ENCODE assay signal across 10 cellular contexts in the genomic region with DNA sequence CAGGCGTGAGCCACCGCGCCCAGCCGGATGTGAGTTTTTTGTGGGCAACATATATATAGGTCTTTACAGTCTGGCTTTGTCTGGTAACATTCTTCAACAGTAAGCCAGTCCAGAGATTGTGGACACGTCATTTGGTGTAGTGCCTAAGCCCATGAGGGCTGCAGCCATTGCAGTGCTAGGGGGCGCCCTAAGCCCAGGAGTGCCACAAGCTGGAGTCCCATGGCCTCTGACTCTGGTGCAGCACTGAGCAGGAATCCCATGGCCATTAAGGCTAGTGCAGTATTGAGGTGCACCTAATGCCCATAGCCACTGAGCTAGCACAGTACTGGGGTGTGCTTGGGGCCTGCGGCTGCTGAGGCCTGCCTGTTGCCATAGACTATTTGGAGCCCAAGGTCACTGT.
DNase-seq lines count a peak whose midpoint lies in the region; ATAC-seq and TF ChIP-seq lines count a peak whose summit lies in the region.
"Had no signal": no experiment of that assay in that cellular context is flagged by ENCODE, and none has a peak within 500 bp of the region (broad histone marks: within the 10 kb centered on the region; RNA-seq: fewer than 3 reads in every experiment).

No MANE protein-coding gene starts in this region.

- H3K9me3 ChIP-seq in WERI-Rb-1 (ENCODE audit: severe bottlenecking) = no peaks in the 10 kb centered on the region
- H3K9me3 ChIP-seq: pancreas had no signal

- no peaks in the 10 kb centered on the region for H3K4me1 Mint-ChIP-seq in activated CD8-positive, alpha-beta T cell treated with anti-CD3 and anti-CD28 coated beads for 36 hours (ENCODE audit: low read depth)
- H3K4me1 Mint-ChIP-seq in activated CD8-positive, alpha-beta T cell treated with anti-CD3 and anti-CD28 coated beads, Interleukin-2, amount 10 ng/mL, durations not matched to agents 7 days and 5 days (ENCODE audit: low read depth) = no peaks in the 10 kb centered on the region
- no peaks in the 10 kb centered on the region for H3K4me1 Mint-ChIP-seq in nephron progenitor cell
- H3K4me1 Mint-ChIP-seq: mesothelial cell of epicardium had no signal

- no peaks in the 10 kb centered on the region for H3K27me3 ChIP-seq in WERI-Rb-1 (ENCODE audit: insufficient read depth, low read depth, severe bottlenecking)

- H3K27me3 Mint-ChIP-seq in activated CD8-positive, alpha-beta T cell treated with anti-CD3 and anti-CD28 coated beads for 36 hours = no peaks in the 10 kb centered on the region
- H3K27me3 Mint-ChIP-seq in activated CD8-positive, alpha-beta T cell treated with anti-CD3 and anti-CD28 coated beads, Interleukin-2, amount 10 ng/mL, durations not matched to agents 7 days and 5 days (ENCODE audit: low read depth) = no peaks in the 10 kb centered on the region
- H3K27me3 Mint-ChIP-seq in nephron progenitor cell (ENCODE audit: low read depth, poor library complexity) = peaks cover 9% of the 10 kb centered on the region

- CTCF ChIA-PET in activated CD8-positive, alpha-beta T cell treated with anti-CD3 and anti-CD28 coated beads for 36 hours (lab: Charles Lee) = no interaction called here
- CTCF ChIA-PET in activated CD8-positive, alpha-beta T cell treated with anti-CD3 and anti-CD28 coated beads, Interleukin-2, amount 10 ng/mL, durations not matched to agents 7 days and 5 days (lab: Charles Lee) = no interaction called here

- H3K27ac ChIP-seq in WERI-Rb-1 = no peak overlapping the region
- no peak overlapping the region for H3K27ac ChIP-seq in coronary artery
- H3K27ac ChIP-seq: pancreas had no signal

- POLR2A ChIA-PET in activated CD8-positive, alpha-beta T cell treated with anti-CD3 and anti-CD28 coated beads for 36 hours (lab: Charles Lee) = no interaction called here
- POLR2A ChIA-PET in activated CD8-positive, alpha-beta T cell treated with anti-CD3 and anti-CD28 coated beads, Interleukin-2, amount 10 ng/mL, durations not matched to agents 7 days and 5 days (lab: Charles Lee) = no interaction called here

- no peak overlapping the region for H3K27ac Mint-ChIP-seq in activated CD8-positive, alpha-beta T cell treated with anti-CD3 and anti-CD28 coated beads for 36 hours
- no peak overlapping the region for H3K27ac Mint-ChIP-seq in activated CD8-positive, alpha-beta T cell treated with anti-CD3 and anti-CD28 coated beads, Interleukin-2, amount 10 ng/mL, durations not matched to agents 7 days and 5 days
- H3K27ac Mint-ChIP-seq in nephron progenitor cell = no peak overlapping the region
- H3K27ac Mint-ChIP-seq: mesothelial cell of epicardium had no signal

- TF ChIP-seq CTCF in activated CD8-positive, alpha-beta T cell treated with anti-CD3 and anti-CD28 coated beads for 36 hours (IDR thresholded peaks at IDR 0.05) = no peak
- peak; percentile 29; the same call in 1 of the 2 replicates for TF ChIP-seq CTCF in LNCAP (IDR thresholded peaks at IDR 0.05)
- peak; percentile 84 for TF ChIP-seq CTCF in WERI-Rb-1 (IDR thresholded peaks at IDR 0.05; ENCODE audit: low read depth, low read length)
- no peak for TF ChIP-seq CTCF in nephron progenitor cell (IDR thresholded peaks at IDR 0.05)
- no peak for TF ChIP-seq CTCF in coronary artery (IDR thresholded peaks at IDR 0.05)

- no peak for ATAC-seq in activated CD8-positive, alpha-beta T cell treated with anti-CD3 and anti-CD28 coated beads for 36 hours
- no peak for ATAC-seq in activated CD8-positive, alpha-beta T cell treated with anti-CD3 and anti-CD28 coated beads, Interleukin-2, amount 10 ng/mL, durations not matched to agents 7 days and 5 days
- ATAC-seq in sciatic nerve = no peak
- ATAC-seq: pancreas had no signal

- H3K4me3 ChIP-seq in WERI-Rb-1 (ENCODE audit: low read depth, low read length) (no peak overlapping the region), coronary artery (no peak overlapping the region)
- H3K4me3 ChIP-seq: pancreas had no signal

- DNase-seq in activated CD8-positive, alpha-beta T cell treated with anti-CD3 and anti-CD28 coated beads for 36 hours = peak; percentile 23
- DNase-seq in activated CD8-positive, alpha-beta T cell treated with anti-CD3 and anti-CD28 coated beads, Interleukin-2, amount 10 ng/mL, durations not matched to agents 7 days and 5 days = no peak
- peak; percentile 73 for DNase-seq in WERI-Rb-1
- DNase-seq in nephron progenitor cell = peak; percentile 13
- no peak for DNase-seq in coronary artery (ENCODE audit: low spot score)
- DNase-seq in sciatic nerve (ENCODE audit: low spot score) = no peak
- no peak for DNase-seq in NCI-H774 (lab: John Stamatoyannopoulos, UW)
- DNase-seq: pancreas had no signal

- H3K36me3 Mint-ChIP-seq in activated CD8-positive, alpha-beta T cell treated with anti-CD3 and anti-CD28 coated beads for 36 hours (ENCODE audit: low read depth) = no peaks in the 10 kb centered on the region
- no peaks in the 10 kb centered on the region for H3K36me3 Mint-ChIP-seq in activated CD8-positive, alpha-beta T cell treated with anti-CD3 and anti-CD28 coated beads, Interleukin-2, amount 10 ng/mL, durations not matched to agents 7 days and 5 days (ENCODE audit: low read depth)
- H3K36me3 Mint-ChIP-seq in nephron progenitor cell (ENCODE audit: low read depth) = no peaks in the 10 kb centered on the region
- H3K36me3 Mint-ChIP-seq: mesothelial cell of epicardium had no signal

- H3K9me3 Mint-ChIP-seq in activated CD8-positive, alpha-beta T cell treated with anti-CD3 and anti-CD28 coated beads for 36 hours = peaks cover 11% of the 10 kb centered on the region
- peaks cover 6% of the 10 kb centered on the region for H3K9me3 Mint-ChIP-seq in activated CD8-positive, alpha-beta T cell treated with anti-CD3 and anti-CD28 coated beads, Interleukin-2, amount 10 ng/mL, durations not matched to agents 7 days and 5 days (ENCODE audit: insufficient read depth)
- peaks cover 65% of the 10 kb centered on the region for H3K9me3 Mint-ChIP-seq in nephron progenitor cell

- intact Hi-C loops in activated CD8-positive, alpha-beta T cell treated with anti-CD3 and anti-CD28 coated beads for 36 hours (cut with micrococcal nuclease) = no loop called here
- intact Hi-C loops in sciatic nerve (cut with DNase I) = no loop called here

- no peak overlapping the region for H3K4me3 Mint-ChIP-seq in activated CD8-positive, alpha-beta T cell treated with anti-CD3 and anti-CD28 coated beads for 36 hours
- no peak overlapping the region for H3K4me3 Mint-ChIP-seq in activated CD8-positive, alpha-beta T cell treated with anti-CD3 and anti-CD28 coated beads, Interleukin-2, amount 10 ng/mL, durations not matched to agents 7 days and 5 days
- no peak overlapping the region for H3K4me3 Mint-ChIP-seq in nephron progenitor cell
- H3K4me3 Mint-ChIP-seq: mesothelial cell of epicardium had no signal

- H3K36me3 ChIP-seq in WERI-Rb-1 = no peaks in the 10 kb centered on the region
- H3K36me3 ChIP-seq: pancreas had no signal

Comparison
In these comparisons a context has a peak if more than half of its experiments do, and no peak if none do; other contexts are left out.
1. DNase-seq: peak in activated CD8-positive, alpha-beta T cell treated with anti-CD3 and anti-CD28 coated beads for 36 hours (single experiment), WERI-Rb-1 (single experiment) and nephron progenitor cell (single experiment); none in activated CD8-positive, alpha-beta T cell treated with anti-CD3 and anti-CD28 coated beads, Interleukin-2, amount 10 ng/mL, durations not matched to agents 7 days and 5 days (single experiment), coronary artery (single experiment), sciatic nerve (single experiment) and NCI-H774 (single experiment).
2. CTCF ChIP-seq: peak in LNCAP (single experiment) and WERI-Rb-1 (single experiment); none in activated CD8-positive, alpha-beta T cell treated with anti-CD3 and anti-CD28 coated beads for 36 hours (single experiment), nephron progenitor cell (single experiment) and coronary artery (single experiment).